14 cellular contexts compared by ENCODE assay signal in the genomic region with DNA sequence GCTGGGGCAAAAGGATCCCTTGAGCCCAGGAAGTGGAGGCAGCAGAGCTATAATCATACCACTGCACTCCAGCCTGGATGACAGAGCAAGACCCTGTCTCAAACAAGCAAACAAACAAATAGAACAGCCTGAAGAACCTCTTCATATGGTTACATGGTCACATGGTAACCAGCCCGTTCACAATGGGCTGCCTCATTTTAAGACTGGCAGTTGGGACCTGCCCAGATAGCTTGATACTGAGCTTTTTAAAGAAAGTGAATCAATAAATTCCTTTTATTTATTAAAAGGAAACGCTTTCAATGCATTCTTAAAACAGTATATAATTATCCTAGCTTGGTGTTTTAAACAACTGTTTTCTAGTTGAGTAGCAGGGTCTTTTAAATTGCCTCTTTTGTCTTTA. TPM values are rescaled to one million over a fixed set of nuclear protein-coding genes. Genes with fewer than 3 reads are reported as not detected.
DNase-seq lines count a peak whose midpoint lies in the region; ATAC-seq and TF ChIP-seq lines count a peak whose summit lies in the region.
"Had no signal": no experiment of that assay in that cellular context is flagged by ENCODE, and none has a peak within 500 bp of the region (broad histone marks: within the 10 kb centered on the region; RNA-seq: fewer than 3 reads in every experiment).

No MANE protein-coding gene starts in this region.

- TF ChIP-seq CTCF in endothelial cell (IDR thresholded peaks at IDR 0.05; ENCODE audit: unreplicated experiment): no peak
- no peak for TF ChIP-seq CTCF in spleen (IDR thresholded peaks at IDR 0.05 in 8 of 11, conservative IDR thresholded peaks at IDR 0.05 in 3 of 11)

- peak overlapping the region in 5 of 8 donors; percentile 16 to 74 (median 48) for H3K27ac ChIP-seq in spleen

- TF ChIP-seq POLR2A in spleen (IDR thresholded peaks at IDR 0.05): no peak

- no peaks in the 10 kb centered on the region for H3K27me3 ChIP-seq in spleen (replicated peaks in 1 of 7)
- H3K27me3 ChIP-seq: neutrophil had no signal

- H3K36me3 Mint-ChIP-seq in endothelial cell (ENCODE audit: low read depth, unreplicated experiment): peaks cover 25% of the 10 kb centered on the region

- peaks cover 0 to 52% (median 15%) of the 10 kb centered on the region in 6 donors for H3K36me3 ChIP-seq in spleen

- WGBS in spleen, 5 donors: 64 to 75% (median 66%) methylated on average over 2 of the region's 2 CpGs

- peaks cover 34 to 93% (median 78%) of the 10 kb centered on the region in 6 donors for H3K4me1 ChIP-seq in spleen

- DNase-seq in NCI-H1436 (lab: John Stamatoyannopoulos, UW) (peak; percentile 33), NCI-H1436 treated with DMSO at 0.1 percent for 48 hours (lab: John Stamatoyannopoulos, UW) (no peak), NCI-H345 treated with DMSO at 0.1 percent for 48 hours (lab: John Stamatoyannopoulos, UW; ENCODE audit: unreplicated experiment) (peak; percentile 13), endothelial cell (ENCODE audit: low spot score) (no peak), spleen (no peak), occipital lobe (lab: John Stamatoyannopoulos, UW) (no peak), NCI-H187 (lab: John Stamatoyannopoulos, UW) (no peak)
- DNase-seq: activated naive CD4-positive, alpha-beta T cell; DMS 273 treated with DMSO at 0.1 percent for 48 hours; NCI-H1048; SHP77 treated with DMSO at 0.1 percent for 48 hours had no signal

- H3K4me3 Mint-ChIP-seq in endothelial cell (ENCODE audit: unreplicated experiment): no peak overlapping the region
- H3K4me3 Mint-ChIP-seq: central memory CD8-positive, alpha-beta T cell had no signal

- H3K9me3 ChIP-seq in spleen: no peaks in the 10 kb centered on the region
- H3K9me3 ChIP-seq: neutrophil had no signal

- intact Hi-C loops in spleen (cut with DNase I; ENCODE audit: low total_unique reads): no loop called here

- peaks cover 40% of the 10 kb centered on the region for H3K4me1 Mint-ChIP-seq in endothelial cell (ENCODE audit: unreplicated experiment)

- ATAC-seq in HG03520 (IDR thresholded peaks at IDR 0.05; ENCODE audit: unreplicated experiment): no peak

- H3K27me3 Mint-ChIP-seq in endothelial cell (ENCODE audit: unreplicated experiment): peaks cover 15% of the 10 kb centered on the region
- H3K27me3 Mint-ChIP-seq: central memory CD8-positive, alpha-beta T cell had no signal

- H3K27ac Mint-ChIP-seq in endothelial cell (ENCODE audit: unreplicated experiment): peak overlapping the region; percentile 54

- no peaks in the 10 kb centered on the region for H3K9me3 Mint-ChIP-seq in endothelial cell (ENCODE audit: unreplicated experiment)
- H3K9me3 Mint-ChIP-seq: central memory CD8-positive, alpha-beta T cell had no signal

- H3K4me3 ChIP-seq in spleen: no peak overlapping the region

RNA-seq across cellular contexts. Expression of gene MLXIP, which starts 10.5 kb away (rescaled TPM):
- total RNA-seq in endothelial cell (ENCODE audit: unreplicated experiment) (63.3 TPM), spleen (10 to 100 TPM; 56.1 to 97.1 (median 79.7) TPM), occipital lobe (7.6 TPM)
- 10 to 100 TPM in 2 of 3 donors, 1 to 10 TPM in 1; 7.8 to 28.3 (median 11.5) TPM for polyA plus RNA-seq in spleen

Comparison
In these comparisons a context has a peak if more than half of its experiments do, and no peak if none do; other contexts are left out.
1. DNase-seq: peak in NCI-H1436 (single experiment) and NCI-H345 treated with DMSO at 0.1 percent for 48 hours (single experiment); none in NCI-H1436 treated with DMSO at 0.1 percent for 48 hours (single experiment), endothelial cell (single experiment), spleen (single experiment), occipital lobe (single experiment) and NCI-H187 (0 of 2).